Comparison of ENCODE assay signal across 20 cellular contexts in the genomic region with DNA sequence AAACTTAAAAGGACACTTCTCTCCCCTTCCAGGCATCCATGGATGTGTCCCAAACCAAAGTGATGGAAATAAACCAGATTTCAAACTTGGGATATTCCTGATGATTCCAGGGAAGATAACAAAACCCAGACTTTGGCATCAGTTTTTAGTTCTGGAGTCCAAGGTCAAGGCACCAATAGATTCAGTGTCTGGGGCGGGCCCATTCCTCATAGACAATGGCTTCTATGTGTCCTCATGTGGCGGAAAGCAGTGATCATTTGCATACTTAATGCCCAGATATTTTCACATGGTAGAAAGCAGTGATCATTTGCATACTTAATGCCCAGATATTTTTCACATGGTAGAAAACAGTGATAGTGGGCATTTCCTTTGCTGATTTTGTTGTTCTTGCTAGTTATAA.
DNase-seq lines count a peak whose midpoint lies in the region; ATAC-seq and TF ChIP-seq lines count a peak whose summit lies in the region.
"Had no signal": no experiment of that assay in that cellular context is flagged by ENCODE, and none has a peak within 500 bp of the region (broad histone marks: within the 10 kb centered on the region; RNA-seq: fewer than 3 reads in every experiment).

No MANE protein-coding gene starts in this region.

- H3K79me1 ChIP-seq in IMR-90 (ENCODE audit: low read depth in 1 of 2, low read length in 2 of 2), result no peaks in the 10 kb centered on the region

- H3K9ac ChIP-seq in IMR-90 (ENCODE audit: low read depth, low read length), result no peak overlapping the region
- H3K9ac ChIP-seq: BLaER1 treated with 17β-estradiol and CSF1 and Interleukin-3, amounts not matched to agents 10 nM and 100 nM had no signal

- in situ Hi-C loops in IMR-90 (cut with MboI; ENCODE audit: low sequenced_read_pairs), result no loop called here

- H3K23ac ChIP-seq in IMR-90 (ENCODE audit: low read depth, low read length), result no peak overlapping the region

- H2AK5ac ChIP-seq in IMR-90 (ENCODE audit: low read depth, low read length), result no peak overlapping the region

- H4K5ac ChIP-seq in IMR-90 (ENCODE audit: low read depth, low read length), result no peak overlapping the region

- peaks cover 2% of the 10 kb centered on the region for H3K4me1 ChIP-seq in IMR-90 (ENCODE audit: control insufficient read depth, insufficient read depth, low read length)

- no peak overlapping the region for H3K4me2 ChIP-seq in IMR-90 (ENCODE audit: low read depth, low read length)
- H3K4me2 ChIP-seq: BLaER1 treated with 17β-estradiol and CSF1 and Interleukin-3, amounts not matched to agents 10 nM and 100 nM had no signal

- no peaks in the 10 kb centered on the region for H3K36me3 ChIP-seq in IMR-90 (ENCODE audit: control insufficient read depth, insufficient read depth, low read length)
- H3K36me3 ChIP-seq: BLaER1 treated with 17β-estradiol and CSF1 and Interleukin-3, amounts not matched to agents 10 nM and 100 nM had no signal

- H2BK120ac ChIP-seq in IMR-90 (ENCODE audit: low read depth, low read length), result peak overlapping the region; percentile 33

- H3K36me3 Mint-ChIP-seq in activated CD4-positive, alpha-beta T cell treated with anti-CD3 and anti-CD28 coated beads, Interleukin-2, amount 10 ng/mL, durations not matched to agents 24 days and 14 days (ENCODE audit: low read depth), result no peaks in the 10 kb centered on the region
- no peaks in the 10 kb centered on the region for H3K36me3 Mint-ChIP-seq in activated CD4-positive, alpha-beta T cell treated with anti-CD3 and anti-CD28 coated beads, Interleukin-2, amount 10 ng/mL, durations not matched to agents 7 days and 5 days (ENCODE audit: low read depth)
- H3K36me3 Mint-ChIP-seq: CD8-positive, alpha-beta T cell had no signal

- POLR2A ChIA-PET in IMR-90 (lab: Charles Lee; ENCODE audit: unreplicated experiment), result no interaction called here
- POLR2A ChIA-PET in activated CD4-positive, alpha-beta T cell treated with anti-CD3 and anti-CD28 coated beads, Interleukin-2, amount 10 ng/mL, durations not matched to agents 7 days and 5 days (lab: Charles Lee), result no interaction called here

- no peak for TF ChIP-seq CTCF in IMR-90 (conservative IDR thresholded peaks at IDR 0.05; ENCODE audit: low read depth, low read length)

- no peak overlapping the region for H3K4me3 Mint-ChIP-seq in activated CD4-positive, alpha-beta T cell treated with anti-CD3 and anti-CD28 coated beads, Interleukin-2, amount 10 ng/mL, durations not matched to agents 24 days and 14 days
- H3K4me3 Mint-ChIP-seq in activated CD4-positive, alpha-beta T cell treated with anti-CD3 and anti-CD28 coated beads, Interleukin-2, amount 10 ng/mL, durations not matched to agents 7 days and 5 days, result no peak overlapping the region
- H3K4me3 Mint-ChIP-seq: B cell; CD8-positive, alpha-beta T cell had no signal

- no peak overlapping the region; the same call in 1 of the 2 replicates for H3K18ac ChIP-seq in IMR-90 (ENCODE audit: low read depth, low read length)

- H2AK9ac ChIP-seq in IMR-90 (replicated peaks; ENCODE audit: low read depth, low read length, poor library complexity), result no peak overlapping the region

- H2BK15ac ChIP-seq in IMR-90 (ENCODE audit: low read depth, low read length), result 0 out of 3 replicates have a peak overlapping the region, but pooled peaks have one; percentile 1

- ATAC-seq in IMR-90 (ENCODE audit: low read depth) (no peak), HG02763 (IDR thresholded peaks at IDR 0.05; ENCODE audit: unreplicated experiment) (no peak)
- ATAC-seq: CD8-positive, alpha-beta T cell; GM12878; HCT116 had no signal

- dilution Hi-C loops in IMR-90 (cut with HindIII; ENCODE audit: low sequenced_read_pairs, unreplicated experiment), result no loop called here

- no peak overlapping the region for H3K27ac Mint-ChIP-seq in activated CD4-positive, alpha-beta T cell treated with anti-CD3 and anti-CD28 coated beads, Interleukin-2, amount 10 ng/mL, durations not matched to agents 24 days and 14 days
- H3K27ac Mint-ChIP-seq in activated CD4-positive, alpha-beta T cell treated with anti-CD3 and anti-CD28 coated beads, Interleukin-2, amount 10 ng/mL, durations not matched to agents 7 days and 5 days, result no peak overlapping the region
- H3K27ac Mint-ChIP-seq: B cell; CD8-positive, alpha-beta T cell had no signal

- H3K9me3 Mint-ChIP-seq in activated CD4-positive, alpha-beta T cell treated with anti-CD3 and anti-CD28 coated beads, Interleukin-2, amount 10 ng/mL, durations not matched to agents 24 days and 14 days, result no peaks in the 10 kb centered on the region
- H3K9me3 Mint-ChIP-seq in activated CD4-positive, alpha-beta T cell treated with anti-CD3 and anti-CD28 coated beads, Interleukin-2, amount 10 ng/mL, durations not matched to agents 7 days and 5 days, result no peaks in the 10 kb centered on the region
- H3K9me3 Mint-ChIP-seq: CD8-positive, alpha-beta T cell; HFFc6 had no signal

- no peaks in the 10 kb centered on the region for H4K20me1 ChIP-seq in IMR-90 (ENCODE audit: insufficient read depth, low read length)
- H4K20me1 ChIP-seq: BLaER1 treated with 17β-estradiol and CSF1 and Interleukin-3, amounts not matched to agents 10 nM and 100 nM had no signal

- WGBS in IMR-90 (ENCODE audit: extremely low coverage in 2 of 2, insufficient read length in 1 of 2), 2 experiments, result no CpG with 5 or more reads among the region's 2 CpGs

- H2AFZ ChIP-seq in IMR-90 (replicated peaks; ENCODE audit: low read length, poor library complexity), result no peak overlapping the region

- H3K27ac ChIP-seq in IMR-90 (ENCODE audit: insufficient read depth, low read length), result no peak overlapping the region
- H3K27ac ChIP-seq: BLaER1 treated with 17β-estradiol and CSF1 and Interleukin-3, amounts not matched to agents 10 nM and 100 nM had no signal

- H3K4me1 Mint-ChIP-seq in activated CD4-positive, alpha-beta T cell treated with anti-CD3 and anti-CD28 coated beads, Interleukin-2, amount 10 ng/mL, durations not matched to agents 24 days and 14 days, result no peaks in the 10 kb centered on the region
- H3K4me1 Mint-ChIP-seq in activated CD4-positive, alpha-beta T cell treated with anti-CD3 and anti-CD28 coated beads, Interleukin-2, amount 10 ng/mL, durations not matched to agents 7 days and 5 days, result no peaks in the 10 kb centered on the region
- H3K4me1 Mint-ChIP-seq: B cell had no signal

- H4K8ac ChIP-seq in IMR-90 (ENCODE audit: low read depth in 2 of 2, low read length in 2 of 2), result no peak overlapping the region

- peak overlapping the region; percentile 61; the same call in 1 of the 2 replicates for H3K14ac ChIP-seq in IMR-90 (replicated peaks; ENCODE audit: low read depth, low read length)

- no peak overlapping the region for H3K4ac ChIP-seq in IMR-90 (ENCODE audit: low read depth, low read length)

- H3K9me3 ChIP-seq in IMR-90 (ENCODE audit: control insufficient read depth, insufficient read depth, low read length), result no peaks in the 10 kb centered on the region
- H3K9me3 ChIP-seq: BLaER1 treated with 17β-estradiol and CSF1 and Interleukin-3, amounts not matched to agents 10 nM and 100 nM had no signal

- DNase-seq in IMR-90, result no peak
- DNase-seq in NCI-H526 treated with DMSO at 0.1 percent for 48 hours (lab: John Stamatoyannopoulos, UW), result peak; percentile 94
- DNase-seq in head of caudate nucleus, result peak in 33 of 42 donors; percentile 11 to 74 (median 38)
- DNase-seq in superior temporal gyrus (ENCODE audit: extremely low spot score), result peak; percentile 22
- DNase-seq in activated CD4-positive, alpha-beta T cell treated with anti-CD3 and anti-CD28 coated beads, Interleukin-2, amount 10 ng/mL, durations not matched to agents 24 days and 14 days, result no peak
- no peak for DNase-seq in activated CD4-positive, alpha-beta T cell treated with anti-CD3 and anti-CD28 coated beads, Interleukin-2, amount 10 ng/mL, durations not matched to agents 7 days and 5 days
- DNase-seq: 8988T; Calu3; CD8-positive, alpha-beta T cell; DMS53; DND-41; EL; GOT3; H7; HFFc6 had no signal

- CTCF ChIA-PET in IMR-90 (lab: Yijun Ruan, JAX), result no interaction called here
- CTCF ChIA-PET in activated CD4-positive, alpha-beta T cell treated with anti-CD3 and anti-CD28 coated beads, Interleukin-2, amount 10 ng/mL, durations not matched to agents 7 days and 5 days (lab: Charles Lee), result no interaction called here

- no peaks in the 10 kb centered on the region for H3K27me3 ChIP-seq in IMR-90 (ENCODE audit: control insufficient read depth, insufficient read depth, low read length)
- H3K27me3 ChIP-seq: BLaER1 treated with 17β-estradiol and CSF1 and Interleukin-3, amounts not matched to agents 10 nM and 100 nM had no signal

- TF ChIP-seq RAD21 in IMR-90 (IDR thresholded peaks at IDR 0.05; ENCODE audit: low read length), result no peak

- BruUV-seq in IMR-90 (replicated peaks; lab: Mats Ljungman, UMichigan), result no TSS peak

- H3K4me3 ChIP-seq in IMR-90 (ENCODE audit: insufficient read depth, low read depth, low read length), result no peak overlapping the region
- H3K4me3 ChIP-seq: BLaER1 treated with 17β-estradiol and CSF1 and Interleukin-3, amounts not matched to agents 10 nM and 100 nM; GM12878 had no signal

- H2BK5ac ChIP-seq in IMR-90 (ENCODE audit: low read depth, low read length, poor library complexity, severe bottlenecking), result peak overlapping the region; percentile 8

- intact Hi-C loops in IMR-90 (cut with micrococcal nuclease), result no loop called here
- intact Hi-C loops in head of caudate nucleus (cut with DNase I), result no loop called here
- intact Hi-C loops in activated CD4-positive, alpha-beta T cell treated with anti-CD3 and anti-CD28 coated beads, Interleukin-2, amount 10 ng/mL, durations not matched to agents 24 days and 14 days (cut with micrococcal nuclease), result no loop called here

- peaks cover 5% of the 10 kb centered on the region; the same call in 1 of the 2 replicates for H3K9me1 ChIP-seq in IMR-90 (ENCODE audit: insufficient read depth, low read length)

- 0 out of 2 replicates have a peak overlapping the region, but pooled peaks have one; percentile 48 for H2BK20ac ChIP-seq in IMR-90 (ENCODE audit: low read depth, low read length)

- peaks cover 3% of the 10 kb centered on the region for H3K27me3 Mint-ChIP-seq in activated CD4-positive, alpha-beta T cell treated with anti-CD3 and anti-CD28 coated beads, Interleukin-2, amount 10 ng/mL, durations not matched to agents 24 days and 14 days
- peaks cover 4% of the 10 kb centered on the region for H3K27me3 Mint-ChIP-seq in activated CD4-positive, alpha-beta T cell treated with anti-CD3 and anti-CD28 coated beads, Interleukin-2, amount 10 ng/mL, durations not matched to agents 7 days and 5 days

- no peak overlapping the region for H3K56ac ChIP-seq in IMR-90 (ENCODE audit: extremely low read depth, insufficient read depth, low read length)

- H4K91ac ChIP-seq in IMR-90 (ENCODE audit: insufficient read depth, low read depth, low read length), result no peak overlapping the region

- TF ChIP-seq POLR2A in IMR-90 (IDR thresholded peaks at IDR 0.05; ENCODE audit: low read depth, low read length), result no peak

TF ChIP-seq in IMR-90, 13 proteins besides CTCF, POLR2A, EP300 and RAD21:
- TF ChIP-seq BHLHE40 (IDR thresholded peaks at IDR 0.05; ENCODE audit: low read depth, low read length) (no peak), RFX5 (IDR thresholded peaks at IDR 0.05; ENCODE audit: low read depth, low read length) (no peak)

Comparison
In these comparisons a context has a peak if more than half of its experiments do, and no peak if none do; other contexts are left out.
1. DNase-seq: peak in NCI-H526 treated with DMSO at 0.1 percent for 48 hours (single experiment), head of caudate nucleus (33 of 42) and superior temporal gyrus (single experiment); none in IMR-90 (single experiment), activated CD4-positive, alpha-beta T cell treated with anti-CD3 and anti-CD28 coated beads, Interleukin-2, amount 10 ng/mL, durations not matched to agents 24 days and 14 days (single experiment) and activated CD4-positive, alpha-beta T cell treated with anti-CD3 and anti-CD28 coated beads, Interleukin-2, amount 10 ng/mL, durations not matched to agents 7 days and 5 days (single experiment).